In the genomic region with DNA sequence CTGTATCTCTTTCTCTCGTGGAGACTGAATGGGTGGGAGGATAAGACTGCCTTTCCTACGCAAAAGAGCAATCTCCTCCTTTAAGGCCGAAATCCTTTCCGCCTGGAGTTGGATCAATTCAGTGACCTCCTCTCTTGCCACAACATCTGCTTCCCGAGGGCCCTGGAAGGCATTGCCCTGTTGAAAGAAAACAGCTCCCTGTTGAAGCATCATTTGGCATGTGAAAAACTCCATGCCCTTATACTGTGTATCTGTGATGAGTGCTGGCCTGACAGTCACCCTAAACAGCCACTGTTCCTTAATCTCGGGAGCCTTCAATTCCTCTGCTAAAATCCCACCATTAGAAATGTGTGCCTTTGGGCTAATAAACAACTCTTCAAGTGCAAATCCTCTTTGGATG, we compare ENCODE assay signal across 16 cellular contexts.
"Had no signal": no experiment of that assay in that cellular context is flagged by ENCODE, and none has a peak within 500 bp of the region (broad histone marks: within the 10 kb centered on the region; RNA-seq: fewer than 3 reads in every experiment).

No MANE protein-coding gene starts in this region.

- H3K27ac ChIP-seq: body of pancreas, coronary artery, foreskin keratinocyte, pancreas, tibial artery had no signal

- H3K9me3 ChIP-seq: body of pancreas, esophagus squamous epithelium, pancreas, tibial artery had no signal

- H3K4me3 ChIP-seq: body of pancreas, coronary artery, esophagus squamous epithelium, pancreas, tibial artery had no signal

- H3K36me3 ChIP-seq: esophagus squamous epithelium, pancreas had no signal

- H3K27me3 ChIP-seq: body of pancreas, esophagus squamous epithelium, foreskin keratinocyte, pancreas, tibial artery had no signal

- DNase-seq: activated CD4-positive, alpha-beta T cell treated with anti-CD3 and anti-CD28 coated beads for 4 hours; activated CD8-positive, alpha-beta memory T cell treated with anti-CD3 and anti-CD28 coated beads, Interleukin-2, amount 50 U/mL, for 48 hours; activated gamma-delta T cell; activated T-cell treated with anti-CD3 and anti-CD28 coated beads, Interleukin-2, amount 50 U/mL, for 72 hours; amygdala; body of pancreas; esophagus squamous epithelium; foreskin keratinocyte; glutamatergic neuron; left ventricle myocardium superior; mesenchymal stem cell; pancreas; stimulated activated CD4-positive, alpha-beta T cell treated with anti-CD3 and anti-CD28 coated beads, Interleukin-2, amount 100 ng/mL, for 48 hours; stimulated activated naive B cell treated with anti-CD40 and anti-IgM and Interleukin-4, amounts not matched to agents 10 μg/mL and 1 μg/mL and 100 μg/mL, for 72 hours; tibial artery had no signal
